8 cellular contexts compared by ENCODE assay signal in genomic region chr7:116954443-116954838, GRCh38. TPM values are rescaled to one million over a fixed set of nuclear protein-coding genes. Genes with fewer than 3 reads are reported as not detected.
DNase-seq lines count a peak whose midpoint lies in the region; ATAC-seq and TF ChIP-seq lines count a peak whose summit lies in the region.

No MANE protein-coding gene starts in this region.

- H3K4me3 ChIP-seq in thoracic aorta = peak overlapping the region; percentile 98

- no peaks in the 10 kb centered on the region for H3K9me3 Mint-ChIP-seq in activated CD4-positive, alpha-beta T cell treated with anti-CD3 and anti-CD28 coated beads, Interleukin-2, amount 10 ng/mL, durations not matched to agents 7 days and 5 days
- H3K9me3 Mint-ChIP-seq in activated CD8-positive, alpha-beta T cell treated with anti-CD3 and anti-CD28 coated beads, Interleukin-2, amount 10 ng/mL, durations not matched to agents 7 days and 5 days (ENCODE audit: insufficient read depth) = no peaks in the 10 kb centered on the region

- peaks cover 24 to 46% of the 10 kb centered on the region in 2 donors for H3K4me1 ChIP-seq in thoracic aorta (ENCODE audit: control insufficient read depth in 1 of 2, low read depth in 2 of 2)

- ATAC-seq in activated CD8-positive, alpha-beta T cell treated with anti-CD3 and anti-CD28 coated beads, Interleukin-2, amount 10 ng/mL, durations not matched to agents 7 days and 5 days = no peak
- ATAC-seq in thoracic aorta (ENCODE audit: insufficient number of reproducible peaks, low FRiP score, low read depth) = no peak
- ATAC-seq in GM19455 (IDR thresholded peaks at IDR 0.05; ENCODE audit: unreplicated experiment) = no peak

- POLR2A ChIA-PET in activated CD4-positive, alpha-beta T cell treated with anti-CD3 and anti-CD28 coated beads, Interleukin-2, amount 10 ng/mL, durations not matched to agents 7 days and 5 days (lab: Charles Lee) = no interaction called here
- POLR2A ChIA-PET in activated CD8-positive, alpha-beta T cell treated with anti-CD3 and anti-CD28 coated beads, Interleukin-2, amount 10 ng/mL, durations not matched to agents 7 days and 5 days (lab: Charles Lee) = interaction anchor here (2.3 kb wide), 1 partner anchor 17 kb away, joined by 6 read pairs; no protein-coding TSS in a partner anchor

- intact Hi-C loops in posterior vena cava (cut with DNase I) = no loop called here

- H3K27me3 ChIP-seq in thoracic aorta (replicated peaks; ENCODE audit: insufficient read depth) = no peaks in the 10 kb centered on the region

- CTCF ChIA-PET in activated CD4-positive, alpha-beta T cell treated with anti-CD3 and anti-CD28 coated beads, Interleukin-2, amount 10 ng/mL, durations not matched to agents 7 days and 5 days (lab: Charles Lee) = interaction anchor here (0.9 kb wide), 1 partner anchor 24 kb away, joined by 7 read pairs; no protein-coding TSS in a partner anchor
- CTCF ChIA-PET in activated CD8-positive, alpha-beta T cell treated with anti-CD3 and anti-CD28 coated beads, Interleukin-2, amount 10 ng/mL, durations not matched to agents 7 days and 5 days (lab: Charles Lee) = interaction anchor here (0.7 to 1.2 kb wide), 3 partner anchors 16 to 172 kb away, joined by 3 to 4 read pairs (median 3); no protein-coding TSS in a partner anchor

- TF ChIP-seq CTCF in thoracic aorta (IDR thresholded peaks at IDR 0.05) = no peak

- no peaks in the 10 kb centered on the region for H3K9me3 ChIP-seq in thoracic aorta

- H3K4me1 Mint-ChIP-seq in activated CD4-positive, alpha-beta T cell treated with anti-CD3 and anti-CD28 coated beads, Interleukin-2, amount 10 ng/mL, durations not matched to agents 7 days and 5 days = peaks cover 23% of the 10 kb centered on the region
- peaks cover 26% of the 10 kb centered on the region for H3K4me1 Mint-ChIP-seq in activated CD8-positive, alpha-beta T cell treated with anti-CD3 and anti-CD28 coated beads, Interleukin-2, amount 10 ng/mL, durations not matched to agents 7 days and 5 days (ENCODE audit: low read depth)

- no peak for DNase-seq in activated CD4-positive, alpha-beta T cell treated with anti-CD3 and anti-CD28 coated beads, Interleukin-2, amount 10 ng/mL, durations not matched to agents 7 days and 5 days
- no peak for DNase-seq in activated CD4-positive, alpha-beta T cell treated with anti-CD3 and anti-CD28 coated beads for 1 hour
- peak; percentile 27 for DNase-seq in activated CD8-positive, alpha-beta T cell treated with anti-CD3 and anti-CD28 coated beads, Interleukin-2, amount 10 ng/mL, durations not matched to agents 7 days and 5 days
- peak; percentile 64 for DNase-seq in inferior parietal cortex (ENCODE audit: extremely low spot score)
- no peak for DNase-seq in thoracic aorta (ENCODE audit: low spot score)
- DNase-seq in posterior vena cava (ENCODE audit: low spot score) = no peak
- DNase-seq in EL = no peak

- H3K4me3 Mint-ChIP-seq in activated CD4-positive, alpha-beta T cell treated with anti-CD3 and anti-CD28 coated beads, Interleukin-2, amount 10 ng/mL, durations not matched to agents 7 days and 5 days = peak overlapping the region; percentile 87
- H3K4me3 Mint-ChIP-seq in activated CD8-positive, alpha-beta T cell treated with anti-CD3 and anti-CD28 coated beads, Interleukin-2, amount 10 ng/mL, durations not matched to agents 7 days and 5 days = peak overlapping the region; percentile 88

- H3K36me3 ChIP-seq in thoracic aorta = no peaks in the 10 kb centered on the region

- peaks cover 3% of the 10 kb centered on the region for H3K36me3 Mint-ChIP-seq in activated CD4-positive, alpha-beta T cell treated with anti-CD3 and anti-CD28 coated beads, Interleukin-2, amount 10 ng/mL, durations not matched to agents 7 days and 5 days (ENCODE audit: low read depth)
- H3K36me3 Mint-ChIP-seq in activated CD8-positive, alpha-beta T cell treated with anti-CD3 and anti-CD28 coated beads, Interleukin-2, amount 10 ng/mL, durations not matched to agents 7 days and 5 days (ENCODE audit: low read depth) = peaks cover 4% of the 10 kb centered on the region

- H3K27ac Mint-ChIP-seq in activated CD4-positive, alpha-beta T cell treated with anti-CD3 and anti-CD28 coated beads, Interleukin-2, amount 10 ng/mL, durations not matched to agents 7 days and 5 days = peak overlapping the region; percentile 91
- H3K27ac Mint-ChIP-seq in activated CD8-positive, alpha-beta T cell treated with anti-CD3 and anti-CD28 coated beads, Interleukin-2, amount 10 ng/mL, durations not matched to agents 7 days and 5 days = peak overlapping the region; percentile 90

- H3K27me3 Mint-ChIP-seq in activated CD4-positive, alpha-beta T cell treated with anti-CD3 and anti-CD28 coated beads, Interleukin-2, amount 10 ng/mL, durations not matched to agents 7 days and 5 days = no peaks in the 10 kb centered on the region
- H3K27me3 Mint-ChIP-seq in activated CD8-positive, alpha-beta T cell treated with anti-CD3 and anti-CD28 coated beads, Interleukin-2, amount 10 ng/mL, durations not matched to agents 7 days and 5 days (ENCODE audit: low read depth) = no peaks in the 10 kb centered on the region

- H3K27ac ChIP-seq in thoracic aorta = peak overlapping the region; percentile 99 to 100

RNA-seq across cellular contexts. Expression of gene ST7, which starts 1.1 kb away (rescaled TPM):
- 1 to 10 TPM; 5.2 to 7.0 TPM for total RNA-seq in activated CD4-positive, alpha-beta T cell treated with anti-CD3 and anti-CD28 coated beads, Interleukin-2, amount 10 ng/mL, durations not matched to agents 7 days and 5 days
- total RNA-seq in activated CD8-positive, alpha-beta T cell treated with anti-CD3 and anti-CD28 coated beads, Interleukin-2, amount 10 ng/mL, durations not matched to agents 7 days and 5 days = 1 to 10 TPM; 5.2 to 5.9 TPM
- total RNA-seq in thoracic aorta = 10 to 100 TPM; 29.8 to 56.2 TPM
- total RNA-seq in posterior vena cava = 10 to 100 TPM; 14.9 to 16.2 TPM

Comparison
In these comparisons a context has a peak if more than half of its experiments do, and no peak if none do; other contexts are left out.
1. DNase-seq: peak in activated CD8-positive, alpha-beta T cell treated with anti-CD3 and anti-CD28 coated beads, Interleukin-2, amount 10 ng/mL, durations not matched to agents 7 days and 5 days (single experiment) and inferior parietal cortex (single experiment); none in activated CD4-positive, alpha-beta T cell treated with anti-CD3 and anti-CD28 coated beads, Interleukin-2, amount 10 ng/mL, durations not matched to agents 7 days and 5 days (single experiment), activated CD4-positive, alpha-beta T cell treated with anti-CD3 and anti-CD28 coated beads for 1 hour (single experiment), thoracic aorta (single experiment), posterior vena cava (single experiment) and EL (single experiment).